Comparison of ENCODE assay signal across 24 cellular contexts in the genomic region with DNA sequence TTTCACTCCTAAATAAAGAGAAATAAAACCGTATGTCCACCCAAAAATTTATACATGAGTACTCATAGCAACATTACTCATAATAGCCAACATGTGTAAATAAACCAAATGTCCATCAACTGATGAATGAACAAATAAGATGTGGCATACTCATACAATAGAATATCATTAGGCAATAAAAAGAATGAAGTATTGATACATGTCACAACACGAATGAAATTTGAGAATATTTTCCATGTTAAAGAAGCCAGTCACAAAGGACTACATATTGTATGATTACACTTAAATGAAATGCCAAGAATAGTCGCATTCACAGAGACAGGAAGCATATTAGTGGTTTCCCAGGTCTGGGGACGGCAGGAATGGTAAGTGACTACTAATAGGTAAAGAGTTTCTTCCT.
"Had no signal": no experiment of that assay in that cellular context is flagged by ENCODE, and none has a peak within 500 bp of the region (broad histone marks: within the 10 kb centered on the region; RNA-seq: fewer than 3 reads in every experiment).

No MANE protein-coding gene starts in this region.

- H3K4me3 ChIP-seq: K562 had no signal

- ATAC-seq: activated T-cell treated with anti-CD3 and anti-CD28 coated beads, Interleukin-2, amount 50 U/mL, for 4 hours; K562; T-cell had no signal

- H3K27ac ChIP-seq: brain microvascular endothelial cell, VCaP had no signal

- H3K36me3 ChIP-seq: brain microvascular endothelial cell had no signal

- DNase-seq: activated CD4-positive, alpha-beta memory T cell treated with anti-CD3 and anti-CD28 coated beads for 36 hours; activated CD4-positive, alpha-beta T cell treated with anti-CD3 and anti-CD28 coated beads, Interleukin-2, amount 10 ng/mL, durations not matched to agents 7 days and 5 days; activated CD4-positive, CD25-positive, alpha-beta regulatory T cell; activated CD8-positive, alpha-beta memory T cell treated with anti-CD3 and anti-CD28 coated beads for 24 hours; activated effector memory CD4-positive, alpha-beta T cell treated with anti-CD3 and anti-CD28 coated beads, Interleukin-2, amount 50 U/mL, for 16 hours; activated naive CD4-positive, alpha-beta T cell treated with anti-CD3 and anti-CD28 coated beads for 36 hours; activated T-cell treated with anti-CD3 and anti-CD28 coated beads, Interleukin-2, amount 50 U/mL, for 4 hours; amygdala; brain microvascular endothelial cell; caudate nucleus; Karpas-422; NCI-H1930; NCI-H345; NCI-H510A; NCI-H526 treated with DMSO at 0.1 percent for 48 hours; NCI-H82; NK-92 treated with Interleukin-12 subunit alpha and Interleukin-12 subunit beta, amount 100 ng/mL, for 24 hours; OCI-M1; SIG-M5; T-cell; T-helper 2 cell; T1000 had no signal

- H3K27me3 ChIP-seq: brain microvascular endothelial cell had no signal
